18 cellular contexts compared by ENCODE assay signal in genomic region chr10:89085153-89085552, GRCh38.
DNase-seq lines count a peak whose midpoint lies in the region; ATAC-seq, FAIRE-seq and TF ChIP-seq lines count a peak whose summit lies in the region.
"Had no signal": no experiment of that assay in that cellular context is flagged by ENCODE, and none has a peak within 500 bp of the region (broad histone marks: within the 10 kb centered on the region; RNA-seq: fewer than 3 reads in every experiment).

No MANE protein-coding gene starts in this region.

- TF ChIP-seq POLR2A in K562 (conservative IDR thresholded peaks at IDR 0.05) (no peak), uterus (IDR thresholded peaks at IDR 0.05) (no peak)

- H3K36me3 ChIP-seq in left ventricle myocardium inferior, result no peaks in the 10 kb centered on the region
- no peaks in the 10 kb centered on the region for H3K36me3 ChIP-seq in K562 (ENCODE audit: control insufficient read depth, insufficient read depth, low read length)
- H3K36me3 ChIP-seq in uterus, result no peaks in the 10 kb centered on the region
- H3K36me3 ChIP-seq: left lung, MG63 had no signal

- no TSS peak for BruUV-seq in K562 (replicated peaks; lab: Mats Ljungman, UMichigan)

- no peak for TF ChIP-seq EP300 in K562 (IDR thresholded peaks at IDR 0.05; ENCODE audit: low read length)

- H4K20me1 ChIP-seq in K562 (replicated peaks; ENCODE audit: control insufficient read depth, insufficient read depth, low read length), result no peaks in the 10 kb centered on the region

- no peak overlapping the region for H3K9ac ChIP-seq in K562 (ENCODE audit: insufficient read depth in 1 of 2, low read depth in 2 of 2, low read length in 2 of 2)

- CTCF ChIA-PET in K562 (lab: Yijun Ruan, JAX; ENCODE audit: low intra/inter-chr PET ratio), result no interaction called here

- intact Hi-C loops in left ventricle myocardium inferior (cut with micrococcal nuclease) (no loop called here), cardiac septum (cut with DNase I) (no loop called here), K562 (cut with micrococcal nuclease) (no loop called here), uterus (cut with DNase I; ENCODE audit: low total_unique reads) (no loop called here)

- ATAC-seq in K562 (no peak), HG03175 (IDR thresholded peaks at IDR 0.05; ENCODE audit: unreplicated experiment) (no peak)
- ATAC-seq: right cardiac atrium had no signal

- H2AFZ ChIP-seq in K562 (ENCODE audit: low read depth, low read length), result peak overlapping the region; percentile 58; the same call in 1 of the 2 replicates
- H2AFZ ChIP-seq: PC-9 had no signal

- no peak for TF ChIP-seq CTCF in left ventricle myocardium inferior (IDR thresholded peaks at IDR 0.05; ENCODE audit: borderline replicate concordance)
- no peak for TF ChIP-seq CTCF in K562 (IDR thresholded peaks at IDR 0.05 in 2 of 3, conservative IDR thresholded peaks at IDR 0.05 in 1 of 3; ENCODE audit: insufficient read depth in 2 of 3, low read depth in 1 of 3, low read length in 3 of 3)
- no peak for TF ChIP-seq CTCF in uterus (IDR thresholded peaks at IDR 0.05)

- no peak for FAIRE-seq in K562 (lab: Jason Lieb, UNC)

- H3K4me3 ChIP-seq in left ventricle myocardium inferior (no peak overlapping the region), K562 (no peak overlapping the region), uterus (no peak overlapping the region)
- H3K4me3 ChIP-seq: left lung, MG63, PC-9 had no signal

- DNase-seq in left ventricle myocardium inferior (no peak), cardiac septum (ENCODE audit: low spot score) (no peak), LHCN-M2 (ENCODE audit: low read depth) (peak; percentile 35), K562 (ENCODE audit: extremely low read depth in 1 of 4, low spot score in 3 of 4) (no peak), NCI-H1694 treated with DMSO at 0.1 percent for 48 hours (lab: John Stamatoyannopoulos, UW) (no peak), RPMI8226 (no peak), uterus (no peak)
- DNase-seq: amniotic stem cell, caudate nucleus, COR-L47, left lung, MG63, NCI-H2107, NCI-H524 treated with DMSO at 0.1 percent for 48 hours, nucleus accumbens, PC-9, right cardiac atrium had no signal

- no peak for TF ChIP-seq RAD21 in K562 (CRISPR knock-in tag; conservative IDR thresholded peaks at IDR 0.05 in 1 of 2, IDR thresholded peaks at IDR 0.05 in 1 of 2)

- H3K9me3 ChIP-seq in left ventricle myocardium inferior (replicated peaks) (no peaks in the 10 kb centered on the region), K562 (replicated peaks; ENCODE audit: control insufficient read depth, insufficient read depth, low read depth, low read length) (no peaks in the 10 kb centered on the region), uterus (no peaks in the 10 kb centered on the region)
- H3K9me3 ChIP-seq: left lung, MG63 had no signal

- H3K27me3 ChIP-seq in left ventricle myocardium inferior (ENCODE audit: low read depth) (no peaks in the 10 kb centered on the region), K562 (ENCODE audit: control insufficient read depth in 2 of 2, insufficient read depth in 2 of 2, low read length in 2 of 2) (no peaks in the 10 kb centered on the region), uterus (no peaks in the 10 kb centered on the region)
- H3K27me3 ChIP-seq: left lung, MG63 had no signal

- H3K79me2 ChIP-seq in K562 (ENCODE audit: control insufficient read depth, insufficient read depth, low read length), result no peaks in the 10 kb centered on the region

- H3K4me1 ChIP-seq in left ventricle myocardium inferior (peaks cover 28% of the 10 kb centered on the region), K562 (replicated peaks in 1 of 2; ENCODE audit: control insufficient read depth in 2 of 2, insufficient read depth in 2 of 2, low read length in 2 of 2) (peaks cover 0 to 7% of the 10 kb centered on the region in 2 experiments; a peak in 2 of 5 replicates), uterus (no peaks in the 10 kb centered on the region)

- H3K27ac ChIP-seq in left ventricle myocardium inferior (replicated peaks) (peak overlapping the region; percentile 46), K562 (ENCODE audit: extremely low read depth, low read depth, low read length) (peak overlapping the region; percentile 52; the same call in 2 of the 3 replicates), uterus (no peak overlapping the region)
- H3K27ac ChIP-seq: PC-9 had no signal

- no peaks in the 10 kb centered on the region for H3K9me1 ChIP-seq in K562 (ENCODE audit: control insufficient read depth, insufficient read depth, low read length)

- in situ Hi-C loops in K562 (cut with MboI), result no loop called here

- 22% methylated on average over 3 of the region's 4 CpGs for WGBS in K562 (ENCODE audit: insufficient coverage, low coverage, missing lambda C conversion rate)

- H3K4me2 ChIP-seq in K562 (ENCODE audit: insufficient read depth, low read length), result no peak overlapping the region
- H3K4me2 ChIP-seq: PC-9 had no signal

- POLR2A ChIA-PET in K562 (lab: Yijun Ruan, JAX), result no interaction called here

TF ChIP-seq in K562, 482 proteins besides CTCF, POLR2A, EP300 and RAD21:
- TF ChIP-seq SMAD4 (CRISPR knock-in tag; conservative IDR thresholded peaks at IDR 0.05) (0 out of 2 replicates have a peak, but pooled peaks have one; percentile 18), DMBX1 (CRISPR knock-in tag; IDR thresholded peaks at IDR 0.05; ENCODE audit: borderline replicate concordance) (peak; percentile 38; the same call in 1 of the 2 replicates), ELF4 (CRISPR knock-in tag; IDR thresholded peaks at IDR 0.05) (0 out of 2 replicates have a peak, but pooled peaks have one; percentile 25), ZNF12 (CRISPR knock-in tag; IDR thresholded peaks at IDR 0.05) (no peak), TEAD2 (tag; IDR thresholded peaks at IDR 0.05) (no peak)

Comparison
In these comparisons a context has a peak if more than half of its experiments do, and no peak if none do; other contexts are left out.
1. H3K27ac ChIP-seq: peak in left ventricle myocardium inferior (single experiment) and K562 (single experiment); none in uterus (0 of 2).